ENCODE assay signal across 20 cellular contexts in the genomic region with DNA sequence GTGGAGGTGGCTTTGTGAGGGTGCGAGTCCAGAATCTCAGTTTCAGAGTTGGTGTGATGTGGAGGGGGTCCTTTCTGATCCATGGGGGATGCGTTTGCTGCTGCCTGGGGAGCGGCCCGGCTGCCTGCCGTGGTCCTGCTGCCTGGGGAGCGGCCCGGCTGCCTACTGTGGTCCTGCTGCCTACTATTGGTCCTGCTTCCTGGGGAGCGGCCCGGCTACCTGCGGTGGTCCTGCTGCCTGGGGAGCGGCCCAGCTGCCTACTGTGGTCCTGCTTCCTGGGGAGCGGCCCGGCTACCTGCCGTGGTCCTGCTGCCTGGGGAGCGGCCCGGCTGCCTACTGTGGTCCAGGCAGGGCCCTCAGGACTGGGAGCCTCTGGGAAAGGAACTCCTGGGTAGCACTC.
A peak's percentile ranks its signal among the peaks of the same experiment; 100 is the strongest.
DNase-seq lines count a peak whose midpoint lies in the region; ATAC-seq and TF ChIP-seq lines count a peak whose summit lies in the region.
"Had no signal": no experiment of that assay in that cellular context is flagged by ENCODE, and none has a peak within 500 bp of the region (broad histone marks: within the 10 kb centered on the region; RNA-seq: fewer than 3 reads in every experiment).

No MANE protein-coding gene starts in this region.

- H2BK15ac ChIP-seq in mesenchymal stem cell (ENCODE audit: low read depth, poor library complexity, severe bottlenecking), result no peak overlapping the region

- DNase-seq in Caco-2, result no peak
- no peak for DNase-seq in SJSA1 (ENCODE audit: low read depth in 1 of 2, low spot score in 2 of 2)
- DNase-seq in mesenchymal stem cell, result no peak
- no peak for DNase-seq in NCI-H2029 treated with DMSO at 0.1 percent for 48 hours (lab: John Stamatoyannopoulos, UW)
- no peak for DNase-seq in stimulated activated CD4-positive, alpha-beta T cell treated with anti-CD3 and anti-CD28 coated beads, Interleukin-1b, Interleukin-23, amount 100 ng/mL, for 48 hours
- no peak for DNase-seq in NCI-H2081 treated with DMSO at 0.1 percent for 48 hours (lab: John Stamatoyannopoulos, UW)
- DNase-seq: BE2C; Calu3; CD4-positive, alpha-beta memory T cell; DMS153; NCI-H1105; NCI-H146; NCI-H2029; NCI-H2171 treated with DMSO at 0.1 percent for 48 hours; NCI-H524 treated with DMSO at 0.1 percent for 48 hours; NCI-H82 had no signal

- H3K4me3 Mint-ChIP-seq in Caco-2 (ENCODE audit: unreplicated experiment), result no peak overlapping the region
- H3K4me3 Mint-ChIP-seq: CD4-positive, alpha-beta memory T cell had no signal

- H3K4me3 ChIP-seq in Caco-2 (ENCODE audit: low read depth, low read length), result no peak overlapping the region
- no peak overlapping the region for H3K4me3 ChIP-seq in SJSA1
- H3K4me3 ChIP-seq in mesenchymal stem cell (ENCODE audit: insufficient read depth in 1 of 2, low read depth in 1 of 2, low read length in 2 of 2), result no peak overlapping the region
- H3K4me3 ChIP-seq in skeletal muscle tissue (ENCODE audit: low read length in 3 of 3), result peak overlapping the region in 2 of 3 donors; percentile 15 to 35
- H3K4me3 ChIP-seq: A549 had no signal

- no peak overlapping the region for H2BK12ac ChIP-seq in mesenchymal stem cell (ENCODE audit: low read length in 2 of 2)

- POLR2A ChIA-PET in Caco-2 (lab: Charles Lee), result no interaction called here

- H3K27ac ChIP-seq in SJSA1 (peak overlapping the region; percentile 84), mesenchymal stem cell (ENCODE audit: low read length, poor library complexity, severe bottlenecking) (no peak overlapping the region), skeletal muscle tissue (ENCODE audit: low read depth, low read length) (no peak overlapping the region)
- H3K27ac ChIP-seq: A549 had no signal

- no peak overlapping the region for H2BK5ac ChIP-seq in mesenchymal stem cell (ENCODE audit: low read depth, low read length, poor library complexity, severe bottlenecking)

- peak overlapping the region; percentile 19 for H3K27ac Mint-ChIP-seq in Caco-2 (ENCODE audit: unreplicated experiment)

- H4K91ac ChIP-seq in mesenchymal stem cell (ENCODE audit: low read length), result no peak overlapping the region

- ATAC-seq in GM18861 (IDR thresholded peaks at IDR 0.05; ENCODE audit: unreplicated experiment), result no peak
- ATAC-seq: A549, Right ventricle myocardium inferior had no signal

- intact Hi-C loops in Caco-2 (cut with micrococcal nuclease; ENCODE audit: unreplicated experiment), result no loop called here

- 95% methylated on average over 15 of the region's 16 CpGs for WGBS in mesenchymal stem cell

- peak overlapping the region; percentile 69 for H3K4me2 ChIP-seq in mesenchymal stem cell (ENCODE audit: low read length, poor library complexity, severe bottlenecking)
- H3K4me2 ChIP-seq: A549 had no signal

- H3K79me1 ChIP-seq in mesenchymal stem cell (replicated peaks; ENCODE audit: low read length, poor library complexity, severe bottlenecking), result peaks cover 20% of the 10 kb centered on the region

- H3K4ac ChIP-seq in mesenchymal stem cell (ENCODE audit: low read depth in 1 of 2, low read length in 2 of 2), result no peak overlapping the region

- H3K9ac ChIP-seq in mesenchymal stem cell (ENCODE audit: low read length) (peak overlapping the region; percentile 73), skeletal muscle tissue (ENCODE audit: low read depth in 1 of 3, low read length in 3 of 3) (no peak overlapping the region)

- no peak overlapping the region for H3K18ac ChIP-seq in mesenchymal stem cell (ENCODE audit: low read depth in 1 of 2, low read length in 2 of 2)

- no peak overlapping the region for H3K14ac ChIP-seq in mesenchymal stem cell (ENCODE audit: low read length in 2 of 2)

- H3K9me3 ChIP-seq in Caco-2, result no peaks in the 10 kb centered on the region
- no peaks in the 10 kb centered on the region for H3K9me3 ChIP-seq in SJSA1 (replicated peaks)
- H3K9me3 ChIP-seq in mesenchymal stem cell (ENCODE audit: control insufficient read depth, low read length), result no peaks in the 10 kb centered on the region
- no peaks in the 10 kb centered on the region for H3K9me3 ChIP-seq in skeletal muscle tissue (ENCODE audit: control insufficient read depth in 3 of 3, low read length in 3 of 3)
- H3K9me3 ChIP-seq: A549, BE2C had no signal

- H3K36me3 Mint-ChIP-seq in Caco-2 (ENCODE audit: insufficient read depth, unreplicated experiment), result peaks cover 22% of the 10 kb centered on the region

- no peak overlapping the region for H2BK120ac ChIP-seq in mesenchymal stem cell (ENCODE audit: low read depth, low read length)

- H3K9me3 Mint-ChIP-seq in Caco-2 (ENCODE audit: unreplicated experiment), result no peaks in the 10 kb centered on the region
- H3K9me3 Mint-ChIP-seq: CD4-positive, alpha-beta memory T cell had no signal

- H3K4me1 ChIP-seq in Caco-2 (no peaks in the 10 kb centered on the region), SJSA1 (replicated peaks) (peaks cover 29% of the 10 kb centered on the region), mesenchymal stem cell (ENCODE audit: control insufficient read depth, insufficient read depth, low read depth, low read length) (peaks cover 21% of the 10 kb centered on the region), skeletal muscle tissue (ENCODE audit: control insufficient read depth in 3 of 3, insufficient read depth in 3 of 3, low read length in 3 of 3) (peaks cover 0 to 10% (median 2%) of the 10 kb centered on the region in 3 donors)
- H3K4me1 ChIP-seq: A549, BE2C had no signal

- no TSS peak for BruUV-seq in Caco-2 (replicated peaks; lab: Mats Ljungman, UMichigan)

- H3K36me3 ChIP-seq in Caco-2 (ENCODE audit: control insufficient read depth, insufficient read depth, low read length), result no peaks in the 10 kb centered on the region
- H3K36me3 ChIP-seq in SJSA1, result peaks cover 23% of the 10 kb centered on the region
- peaks cover 36 to 41% of the 10 kb centered on the region in 2 experiments for H3K36me3 ChIP-seq in mesenchymal stem cell (ENCODE audit: control insufficient read depth in 1 of 2, insufficient read depth in 2 of 2, low read depth in 1 of 2, low read length in 2 of 2)
- H3K36me3 ChIP-seq in skeletal muscle tissue (ENCODE audit: control insufficient read depth in 3 of 3, insufficient read depth in 3 of 3, low read length in 3 of 3), result peaks cover 15 to 28% (median 26%) of the 10 kb centered on the region in 3 donors

- H2AFZ ChIP-seq in mesenchymal stem cell (ENCODE audit: low read depth, low read length), result no peak overlapping the region

- TF ChIP-seq CTCF in Caco-2 (IDR thresholded peaks at IDR 0.05; ENCODE audit: insufficient read depth in 1 of 2, low read depth in 1 of 2, low read length in 1 of 2, severe bottlenecking in 1 of 2, unreplicated experiment in 1 of 2), result no peak

- H3K27me3 Mint-ChIP-seq in Caco-2 (ENCODE audit: insufficient read depth, unreplicated experiment), result no peaks in the 10 kb centered on the region
- H3K27me3 Mint-ChIP-seq: CD4-positive, alpha-beta memory T cell had no signal

- H3K27me3 ChIP-seq in Caco-2 (replicated peaks; ENCODE audit: control insufficient read depth, insufficient read depth, low read length), result no peaks in the 10 kb centered on the region
- H3K27me3 ChIP-seq in SJSA1 (replicated peaks), result no peaks in the 10 kb centered on the region
- no peaks in the 10 kb centered on the region for H3K27me3 ChIP-seq in mesenchymal stem cell (ENCODE audit: control insufficient read depth in 1 of 2, insufficient read depth in 1 of 2, low read length in 2 of 2)
- H3K27me3 ChIP-seq in skeletal muscle tissue (ENCODE audit: control insufficient read depth in 3 of 3, insufficient read depth in 3 of 3, low read length in 3 of 3), result no peaks in the 10 kb centered on the region
- H3K27me3 ChIP-seq: BE2C had no signal

- H3K4me1 Mint-ChIP-seq in Caco-2 (ENCODE audit: low read depth, unreplicated experiment), result peaks cover 5% of the 10 kb centered on the region

- H3K23ac ChIP-seq in mesenchymal stem cell (ENCODE audit: low read length in 2 of 2), result no peak overlapping the region

- CTCF ChIA-PET in Caco-2 (lab: Charles Lee), result no interaction called here

- H4K8ac ChIP-seq in mesenchymal stem cell (ENCODE audit: low read length), result no peak overlapping the region

- H2AK5ac ChIP-seq in mesenchymal stem cell (ENCODE audit: low read length, severe bottlenecking), result peak overlapping the region; percentile 69

Comparison
In these comparisons a context has a peak if more than half of its experiments do, and no peak if none do; other contexts are left out.
1. H3K4me3 ChIP-seq: peak in skeletal muscle tissue (2 of 3); none in Caco-2 (single experiment), SJSA1 (single experiment) and mesenchymal stem cell (0 of 2).